In the genomic region with DNA sequence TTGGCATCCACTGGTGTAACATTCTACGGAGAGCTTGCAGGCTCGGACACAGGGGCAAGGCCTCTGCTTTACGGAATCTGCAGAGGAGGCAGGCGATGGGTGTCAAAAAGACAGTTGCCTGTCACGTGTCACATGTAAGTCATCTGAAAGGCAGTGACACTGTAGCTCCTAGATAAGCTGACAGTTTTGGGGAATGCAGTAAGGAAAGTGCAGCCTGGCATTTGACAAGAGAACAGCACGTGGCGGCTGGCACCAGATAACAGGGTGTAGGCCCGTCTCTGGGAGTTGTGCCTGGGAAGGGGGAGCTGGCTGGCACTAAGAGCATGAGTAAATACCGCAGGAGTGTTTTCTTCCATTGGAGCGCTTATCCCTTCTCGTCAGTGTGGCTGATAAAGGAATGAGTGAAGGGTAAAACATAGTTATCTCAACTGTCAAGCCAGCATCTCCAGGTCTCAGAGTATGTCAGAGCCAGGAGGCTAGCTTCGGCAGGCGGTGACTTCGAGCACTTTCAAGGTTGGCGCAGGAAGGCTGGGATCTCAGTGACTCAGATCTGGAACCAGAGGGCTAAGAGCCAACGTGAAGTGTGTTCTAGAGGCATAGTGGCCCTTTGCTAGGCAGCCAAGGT, we compare ENCODE assay signal across 23 cellular contexts.
"Had no signal": no experiment of that assay in that cellular context is flagged by ENCODE, and none has a peak within 500 bp of the region (broad histone marks: within the 10 kb centered on the region; RNA-seq: fewer than 3 reads in every experiment).

No MANE protein-coding gene starts in this region.

- DNase-seq: activated CD4-positive, alpha-beta T cell treated with anti-CD3 and anti-CD28 coated beads for 48 hours; activated CD8-positive, alpha-beta memory T cell treated with anti-CD3 and anti-CD28 coated beads, Interleukin-2, amount 50 U/mL, for 4 hours; activated CD8-positive, alpha-beta T cell treated with anti-CD3 and anti-CD28 coated beads for 36 hours; activated effector memory CD4-positive, alpha-beta T cell treated with anti-CD3 and anti-CD28 coated beads, Interleukin-2, amount 50 U/mL, for 16 hours; activated T-cell treated with anti-CD3 and anti-CD28 coated beads, Interleukin-2, amount 50 U/mL, for 48 hours; central memory CD4-positive, alpha-beta T cell; cortex of kidney; effector CD4-positive, alpha-beta T cell; foreskin keratinocyte; glutamatergic neuron; immature natural killer cell; mammary epithelial cell; mucosa of descending colon; naive thymus-derived CD4-positive, alpha-beta T cell; stimulated activated CD4-positive, alpha-beta T cell treated with anti-CD3 and anti-CD28 coated beads, Interleukin-15, amount 100 ng/mL, for 24 hours; stimulated activated CD4-positive, alpha-beta T cell treated with anti-CD3 and anti-CD28 coated beads, Interleukin-4, amount 100 ng/mL, for 24 hours; stimulated activated naive CD4-positive, alpha-beta T cell; substantia nigra; T-helper 1 cell; T1000; transverse colon had no signal

- H3K27me3 ChIP-seq: foreskin keratinocyte, transverse colon had no signal

- ATAC-seq: activated CD8-positive, alpha-beta T cell treated with anti-CD3 and anti-CD28 coated beads for 36 hours; foreskin keratinocyte; mucosa of descending colon; naive thymus-derived CD4-positive, alpha-beta T cell; SK-N-SH treated with all-trans-retinoic acid at 6 μM for 48 hours had no signal

- H3K4me3 ChIP-seq: mucosa of descending colon, skin epidermis, transverse colon had no signal

- H3K27ac ChIP-seq: foreskin keratinocyte, skin epidermis, transverse colon had no signal

- H3K4me1 ChIP-seq: foreskin keratinocyte, transverse colon had no signal

- H3K9me3 ChIP-seq: mucosa of descending colon, transverse colon had no signal
